Comparison of ENCODE assay signal across 9 cellular contexts in the genomic region with DNA sequence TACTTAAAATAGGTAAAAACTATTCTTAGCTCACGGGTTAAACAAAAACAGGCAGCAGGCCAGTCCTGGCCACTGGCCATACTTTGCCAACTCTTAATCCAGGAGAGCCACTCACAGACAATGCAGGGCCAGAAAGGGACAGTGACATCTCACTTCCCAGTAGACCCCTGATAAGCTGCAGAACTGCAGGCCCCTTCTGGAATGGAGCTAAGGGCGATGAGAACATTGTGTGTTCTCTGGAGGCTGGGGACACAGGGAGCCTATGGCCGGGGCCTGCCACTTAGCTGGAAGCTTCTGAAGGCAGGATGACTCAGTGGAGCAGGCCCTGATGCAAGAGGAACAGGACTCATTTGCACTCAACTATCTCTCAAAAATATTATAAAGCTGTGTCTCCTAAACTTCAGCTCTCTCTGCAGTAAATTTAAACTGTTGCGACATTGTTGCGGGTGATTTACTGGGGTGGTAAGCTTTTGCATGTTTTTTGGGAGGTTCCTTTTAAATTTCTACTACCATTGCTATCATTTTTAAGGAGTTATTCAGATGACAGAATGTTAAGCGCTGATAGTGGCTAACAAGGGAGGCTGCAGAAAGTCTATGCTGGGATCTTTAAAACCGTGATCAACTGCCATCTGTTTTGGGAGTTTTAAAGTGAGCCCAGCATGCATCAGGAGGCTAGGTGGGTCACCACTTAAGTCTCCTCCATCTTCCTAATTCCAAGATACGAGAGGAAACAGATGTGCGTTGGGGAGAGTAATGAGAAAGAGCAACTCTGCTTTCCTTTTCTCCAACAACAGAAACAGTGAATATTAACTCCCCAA.
DNase-seq lines count a peak whose midpoint lies in the region; ATAC-seq lines count a peak whose summit lies in the region.
"Had no signal": no experiment of that assay in that cellular context is flagged by ENCODE, and none has a peak within 500 bp of the region (broad histone marks: within the 10 kb centered on the region; RNA-seq: fewer than 3 reads in every experiment).

No MANE protein-coding gene starts in this region.

- no peak for ATAC-seq in GM18517 (IDR thresholded peaks at IDR 0.05; ENCODE audit: unreplicated experiment)
- ATAC-seq in HG02852 (IDR thresholded peaks at IDR 0.05; ENCODE audit: unreplicated experiment) = no peak

- DNase-seq in HCEC 1CT (peak; percentile 89), astrocyte of the hippocampus (ENCODE audit: low read depth, low spot score) (peak; percentile 66), iPS-NIHi7 (ENCODE audit: extremely low spot score) (peak; percentile 28), smooth muscle cell of the brain vasculature (ENCODE audit: low read depth, low spot score) (peak; percentile 24), NCI-H748 (lab: John Stamatoyannopoulos, UW; ENCODE audit: unreplicated experiment) (no peak)
- no peak for DNase-seq in stimulated activated naive CD4-positive, alpha-beta T cell treated with Interleukin-2 at 50 U/mL for 16 hours (lab: John Stamatoyannopoulos, UW)
- DNase-seq: stimulated activated naive CD4-positive, alpha-beta T cell had no signal

Comparison
In these comparisons a context has a peak if more than half of its experiments do, and no peak if none do; other contexts are left out.
1. DNase-seq: peak in HCEC 1CT (single experiment), astrocyte of the hippocampus (single experiment), iPS-NIHi7 (single experiment) and smooth muscle cell of the brain vasculature (single experiment); none in stimulated activated naive CD4-positive, alpha-beta T cell treated with Interleukin-2 at 50 U/mL for 16 hours (single experiment) and NCI-H748 (single experiment).